Comparison of ENCODE assay signal across 24 cellular contexts in the genomic region with DNA sequence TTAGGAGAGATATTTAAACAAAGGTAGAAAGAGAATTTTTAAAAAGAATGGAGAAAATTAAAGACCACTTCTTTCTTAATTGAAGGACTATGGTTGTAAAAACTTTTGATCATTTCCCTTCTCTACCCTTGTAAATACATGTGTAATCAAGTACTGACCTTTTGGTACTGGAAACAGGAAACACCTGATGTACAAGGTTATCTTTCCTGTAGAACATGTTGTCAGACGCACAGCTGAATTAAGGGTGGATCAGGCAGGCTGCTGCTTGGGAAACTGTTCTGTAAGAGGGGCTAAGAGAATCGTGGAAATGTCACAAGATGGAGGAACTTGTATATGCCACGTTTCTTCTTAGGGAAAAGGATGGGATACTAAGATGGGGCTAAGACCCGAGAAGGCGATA.
DNase-seq lines count a peak whose midpoint lies in the region; ATAC-seq, FAIRE-seq and TF ChIP-seq lines count a peak whose summit lies in the region.
"Had no signal": no experiment of that assay in that cellular context is flagged by ENCODE, and none has a peak within 500 bp of the region (broad histone marks: within the 10 kb centered on the region; RNA-seq: fewer than 3 reads in every experiment).

No MANE protein-coding gene starts in this region.

- no peaks in the 10 kb centered on the region for H3K36me3 ChIP-seq in BLaER1 treated with 17β-estradiol and CSF1 and Interleukin-3, amounts not matched to agents 10 nM and 100 nM
- no peaks in the 10 kb centered on the region for H3K36me3 ChIP-seq in bronchial epithelial cell (ENCODE audit: control insufficient read depth, insufficient read depth, low read length)

- intact Hi-C loops in posterior vena cava (cut with DNase I): loop anchor here in 1 of 2 donors (2.0 to 5.0 kb wide), 2 partner anchors 724 to 978 kb away; no protein-coding TSS in a partner anchor

- no peak overlapping the region for H3K4me3 Mint-ChIP-seq in stimulated activated naive CD8-positive, alpha-beta T cell treated with anti-CD3 and anti-CD28 coated beads, Interleukin-15, amount 100 ng/mL, for 72 hours
- H3K4me3 Mint-ChIP-seq: CD4-positive, alpha-beta memory T cell had no signal

- no peaks in the 10 kb centered on the region for H3K27me3 ChIP-seq in BLaER1 treated with 17β-estradiol and CSF1 and Interleukin-3, amounts not matched to agents 10 nM and 100 nM
- no peaks in the 10 kb centered on the region for H3K27me3 ChIP-seq in bronchial epithelial cell (ENCODE audit: control insufficient read depth, insufficient read depth, low read length)

- H3K4me1 ChIP-seq in BLaER1 treated with 17β-estradiol and CSF1 and Interleukin-3, amounts not matched to agents 10 nM and 100 nM: peaks cover 4 to 28% (median 19%) of the 10 kb centered on the region in 10 experiments; a peak in 16 of 20 replicates
- H3K4me1 ChIP-seq: A549 had no signal

- no peaks in the 10 kb centered on the region; a peak in 1 of 22 replicates for H3K9me3 ChIP-seq in BLaER1 treated with 17β-estradiol and CSF1 and Interleukin-3, amounts not matched to agents 10 nM and 100 nM (replicated peaks in 1 of 11)
- H3K9me3 ChIP-seq: A549 had no signal

- no peak overlapping the region for H3K27ac ChIP-seq in BLaER1 treated with 17β-estradiol and CSF1 and Interleukin-3, amounts not matched to agents 10 nM and 100 nM
- H3K27ac ChIP-seq: A549, RWPE1, SK-N-MC had no signal

- no peak overlapping the region for H3K27ac Mint-ChIP-seq in stimulated activated naive CD8-positive, alpha-beta T cell treated with anti-CD3 and anti-CD28 coated beads, Interleukin-15, amount 100 ng/mL, for 72 hours
- H3K27ac Mint-ChIP-seq: CD4-positive, alpha-beta memory T cell had no signal

- H3K4me2 ChIP-seq in BLaER1 treated with 17β-estradiol and CSF1 and Interleukin-3, amounts not matched to agents 10 nM and 100 nM: peak overlapping the region in 6 of 11 experiments; percentile 25 to 44 (median 32); a peak in 8 of 22 replicates
- H3K4me2 ChIP-seq: A549 had no signal

- no peaks in the 10 kb centered on the region for H3K27me3 Mint-ChIP-seq in stimulated activated naive CD8-positive, alpha-beta T cell treated with anti-CD3 and anti-CD28 coated beads, Interleukin-15, amount 100 ng/mL, for 72 hours
- H3K27me3 Mint-ChIP-seq: CD4-positive, alpha-beta memory T cell had no signal

- no peak overlapping the region for H3K9ac ChIP-seq in BLaER1 treated with 17β-estradiol and CSF1 and Interleukin-3, amounts not matched to agents 10 nM and 100 nM

- TF ChIP-seq CTCF in bronchial epithelial cell (IDR thresholded peaks at IDR 0.05; ENCODE audit: insufficient read depth, low read length, severe bottlenecking): no peak

- no peaks in the 10 kb centered on the region for H3K9me3 Mint-ChIP-seq in stimulated activated naive CD8-positive, alpha-beta T cell treated with anti-CD3 and anti-CD28 coated beads, Interleukin-15, amount 100 ng/mL, for 72 hours

- no peak overlapping the region for H3K4me3 ChIP-seq in BLaER1 treated with 17β-estradiol and CSF1 and Interleukin-3, amounts not matched to agents 10 nM and 100 nM
- H3K4me3 ChIP-seq in bronchial epithelial cell (ENCODE audit: low read depth, low read length): no peak overlapping the region
- H3K4me3 ChIP-seq: A549, SK-N-MC had no signal

- no peaks in the 10 kb centered on the region for H4K20me1 ChIP-seq in BLaER1 treated with 17β-estradiol and CSF1 and Interleukin-3, amounts not matched to agents 10 nM and 100 nM

- ATAC-seq in GM21528 (IDR thresholded peaks at IDR 0.05; ENCODE audit: low FRiP score, unreplicated experiment): no peak
- no peak for ATAC-seq in stimulated activated naive CD8-positive, alpha-beta T cell treated with anti-CD3 and anti-CD28 coated beads, Interleukin-15, amount 100 ng/mL, for 72 hours
- ATAC-seq: A549, PC-3 had no signal

- DNase-seq in NCI-H748 (lab: John Stamatoyannopoulos, UW; ENCODE audit: unreplicated experiment) (peak; percentile 51), bronchial epithelial cell (ENCODE audit: low read depth) (peak; percentile 17), lung microvascular endothelial cell (ENCODE audit: low read depth in 2 of 2) (peak; percentile 5 to 66), glomerular visceral epithelial cell (ENCODE audit: extremely low spot score) (no peak), posterior vena cava (ENCODE audit: low spot score) (no peak)
- DNase-seq in stimulated activated naive CD8-positive, alpha-beta T cell treated with anti-CD3 and anti-CD28 coated beads, Interleukin-15, amount 100 ng/mL, for 72 hours: no peak
- DNase-seq: Caco-2; CD4-positive, alpha-beta memory T cell; DMS 273 treated with DMSO at 0.1 percent for 48 hours; KG1; NCI-H1092; NCI-H1436; NCI-H2227 treated with DMSO at 0.1 percent for 48 hours; NCI-H510A treated with DMSO at 0.1 percent for 48 hours; PC-3; SHP77 treated with DMSO at 0.1 percent for 48 hours; SW 1271 had no signal

- FAIRE-seq in bronchial epithelial cell (lab: Jason Lieb, UNC): no peak
- FAIRE-seq: A549, G401.6, GM12892 had no signal

- no peaks in the 10 kb centered on the region for H3K4me1 Mint-ChIP-seq in stimulated activated naive CD8-positive, alpha-beta T cell treated with anti-CD3 and anti-CD28 coated beads, Interleukin-15, amount 100 ng/mL, for 72 hours
- H3K4me1 Mint-ChIP-seq: CD4-positive, alpha-beta memory T cell had no signal

Comparison
In these comparisons a context has a peak if more than half of its experiments do, and no peak if none do; other contexts are left out.
1. DNase-seq: peak in NCI-H748 (single experiment), bronchial epithelial cell (single experiment) and lung microvascular endothelial cell (2 of 2); none in glomerular visceral epithelial cell (single experiment), posterior vena cava (single experiment) and stimulated activated naive CD8-positive, alpha-beta T cell treated with anti-CD3 and anti-CD28 coated beads, Interleukin-15, amount 100 ng/mL, for 72 hours (0 of 2).